1 cellular context compared by ENCODE assay signal in the genomic region with DNA sequence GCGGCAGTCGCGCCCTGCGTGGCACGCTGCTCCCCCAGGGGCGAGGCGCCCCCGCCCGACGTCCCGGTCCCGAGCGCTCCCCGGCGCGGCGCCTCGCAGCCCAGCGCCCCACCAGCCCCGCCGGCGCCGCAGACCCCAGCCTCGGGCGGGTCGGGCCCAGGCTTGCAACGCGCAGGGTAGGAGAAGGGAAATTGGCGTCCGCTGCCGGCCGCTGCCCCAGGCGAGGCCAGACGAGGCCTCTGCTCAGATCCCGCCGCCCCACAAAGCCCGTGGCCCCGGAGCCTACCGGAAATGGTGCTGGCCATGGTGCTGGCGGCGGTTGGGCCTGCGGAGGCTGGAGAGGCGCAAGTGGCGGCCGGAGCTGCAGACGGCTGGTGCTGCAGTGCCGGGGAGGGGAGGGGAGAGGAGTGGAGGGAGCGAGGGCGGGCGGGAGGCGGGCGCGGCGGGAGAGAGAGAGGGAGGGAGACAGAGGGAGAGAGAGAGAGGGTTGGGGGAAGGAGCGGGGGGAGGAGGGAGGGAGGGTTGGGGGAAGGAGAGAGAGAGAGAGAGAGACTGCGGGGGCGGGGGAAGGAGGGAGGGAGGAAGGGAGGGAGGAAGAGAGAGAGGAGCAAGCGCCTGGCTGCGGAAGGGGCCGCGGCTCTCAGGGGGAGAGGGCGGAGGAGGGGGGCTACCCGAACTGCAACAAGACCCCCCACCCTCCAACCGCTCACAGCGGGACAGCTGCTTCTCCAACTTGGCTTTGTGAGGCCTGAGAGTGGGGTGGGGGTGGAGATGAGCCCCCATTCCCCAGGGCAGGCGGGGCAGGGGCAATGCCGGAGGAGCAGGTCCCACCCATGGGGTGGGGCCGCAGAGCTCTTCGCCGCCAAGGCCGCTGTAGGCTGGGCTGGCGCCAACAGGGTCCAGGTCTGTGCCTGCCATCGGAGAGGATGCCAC.
TF ChIP-seq lines count a peak whose summit lies in the region.

A gene (minus strand): TSS at position 384 of the 933 bp plus-strand sequence. CDS start 79 bp downstream, at position 305.

TF ChIP-seq in K562, 482 proteins besides CTCF, POLR2A, EP300 and RAD21 (continued from another document and continues in another):
- TF ChIP-seq, protein P1, sequence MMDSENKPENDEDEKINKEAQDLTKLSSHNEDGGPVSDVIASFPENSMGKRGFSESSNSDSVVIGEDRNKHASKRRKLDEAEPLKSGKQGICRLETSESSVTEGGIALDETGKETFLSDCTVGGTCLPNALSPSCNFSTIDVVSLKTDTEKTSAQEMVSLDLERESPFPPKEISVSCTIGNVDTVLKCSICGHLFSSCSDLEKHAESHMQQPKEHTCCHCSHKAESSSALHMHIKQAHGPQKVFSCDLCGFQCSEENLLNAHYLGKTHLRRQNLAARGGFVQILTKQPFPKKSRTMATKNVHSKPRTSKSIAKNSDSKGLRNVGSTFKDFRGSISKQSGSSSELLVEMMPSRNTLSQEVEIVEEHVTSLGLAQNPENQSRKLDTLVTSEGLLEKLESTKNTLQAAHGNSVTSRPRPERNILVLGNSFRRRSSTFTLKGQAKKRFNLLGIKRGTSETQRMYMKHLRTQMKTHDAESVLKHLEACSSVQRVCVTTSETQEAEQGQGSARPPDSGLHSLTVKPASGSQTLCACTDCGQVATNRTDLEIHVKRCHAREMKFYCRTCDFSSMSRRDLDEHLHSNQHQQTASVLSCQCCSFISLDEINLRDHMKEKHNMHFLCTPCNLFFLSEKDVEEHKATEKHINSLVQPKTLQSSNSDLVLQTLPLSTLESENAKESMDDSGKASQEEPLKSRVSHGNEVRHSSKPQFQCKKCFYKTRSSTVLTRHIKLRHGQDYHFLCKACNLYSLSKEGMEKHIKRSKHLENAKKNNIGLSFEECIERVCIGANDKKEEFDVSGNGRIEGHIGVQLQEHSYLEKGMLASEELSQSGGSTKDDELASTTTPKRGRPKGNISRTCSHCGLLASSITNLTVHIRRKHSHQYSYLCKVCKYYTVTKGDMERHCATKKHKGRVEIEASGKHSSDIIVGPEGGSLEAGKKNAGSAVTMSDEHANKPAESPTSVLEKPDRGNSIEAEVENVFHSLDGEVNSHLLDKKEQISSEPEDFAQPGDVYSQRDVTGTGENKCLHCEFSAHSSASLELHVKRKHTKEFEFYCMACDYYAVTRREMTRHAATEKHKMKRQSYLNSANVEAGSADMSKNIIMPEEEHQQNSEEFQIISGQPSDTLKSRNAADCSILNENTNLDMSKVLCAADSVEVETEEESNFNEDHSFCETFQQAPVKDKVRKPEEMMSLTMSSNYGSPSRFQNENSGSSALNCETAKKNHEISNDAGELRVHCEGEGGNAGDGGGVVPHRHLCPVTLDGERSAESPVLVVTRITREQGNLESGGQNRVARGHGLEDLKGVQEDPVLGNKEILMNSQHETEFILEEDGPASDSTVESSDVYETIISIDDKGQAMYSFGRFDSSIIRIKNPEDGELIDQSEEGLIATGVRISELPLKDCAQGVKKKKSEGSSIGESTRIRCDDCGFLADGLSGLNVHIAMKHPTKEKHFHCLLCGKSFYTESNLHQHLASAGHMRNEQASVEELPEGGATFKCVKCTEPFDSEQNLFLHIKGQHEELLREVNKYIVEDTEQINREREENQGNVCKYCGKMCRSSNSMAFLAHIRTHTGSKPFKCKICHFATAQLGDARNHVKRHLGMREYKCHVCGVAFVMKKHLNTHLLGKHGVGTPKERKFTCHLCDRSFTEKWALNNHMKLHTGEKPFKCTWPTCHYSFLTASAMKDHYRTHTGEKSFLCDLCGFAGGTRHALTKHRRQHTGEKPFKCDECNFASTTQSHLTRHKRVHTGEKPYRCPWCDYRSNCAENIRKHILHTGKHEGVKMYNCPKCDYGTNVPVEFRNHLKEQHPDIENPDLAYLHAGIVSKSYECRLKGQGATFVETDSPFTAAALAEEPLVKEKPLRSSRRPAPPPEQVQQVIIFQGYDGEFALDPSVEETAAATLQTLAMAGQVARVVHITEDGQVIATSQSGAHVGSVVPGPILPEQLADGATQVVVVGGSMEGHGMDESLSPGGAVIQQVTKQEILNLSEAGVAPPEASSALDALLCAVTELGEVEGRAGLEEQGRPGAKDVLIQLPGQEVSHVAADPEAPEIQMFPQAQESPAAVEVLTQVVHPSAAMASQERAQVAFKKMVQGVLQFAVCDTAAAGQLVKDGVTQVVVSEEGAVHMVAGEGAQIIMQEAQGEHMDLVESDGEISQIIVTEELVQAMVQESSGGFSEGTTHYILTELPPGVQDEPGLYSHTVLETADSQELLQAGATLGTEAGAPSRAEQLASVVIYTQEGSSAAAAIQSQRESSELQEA (IDR thresholded peaks at IDR 0.05; ENCODE audit: low read depth): no peak
- TF ChIP-seq, protein P2, sequence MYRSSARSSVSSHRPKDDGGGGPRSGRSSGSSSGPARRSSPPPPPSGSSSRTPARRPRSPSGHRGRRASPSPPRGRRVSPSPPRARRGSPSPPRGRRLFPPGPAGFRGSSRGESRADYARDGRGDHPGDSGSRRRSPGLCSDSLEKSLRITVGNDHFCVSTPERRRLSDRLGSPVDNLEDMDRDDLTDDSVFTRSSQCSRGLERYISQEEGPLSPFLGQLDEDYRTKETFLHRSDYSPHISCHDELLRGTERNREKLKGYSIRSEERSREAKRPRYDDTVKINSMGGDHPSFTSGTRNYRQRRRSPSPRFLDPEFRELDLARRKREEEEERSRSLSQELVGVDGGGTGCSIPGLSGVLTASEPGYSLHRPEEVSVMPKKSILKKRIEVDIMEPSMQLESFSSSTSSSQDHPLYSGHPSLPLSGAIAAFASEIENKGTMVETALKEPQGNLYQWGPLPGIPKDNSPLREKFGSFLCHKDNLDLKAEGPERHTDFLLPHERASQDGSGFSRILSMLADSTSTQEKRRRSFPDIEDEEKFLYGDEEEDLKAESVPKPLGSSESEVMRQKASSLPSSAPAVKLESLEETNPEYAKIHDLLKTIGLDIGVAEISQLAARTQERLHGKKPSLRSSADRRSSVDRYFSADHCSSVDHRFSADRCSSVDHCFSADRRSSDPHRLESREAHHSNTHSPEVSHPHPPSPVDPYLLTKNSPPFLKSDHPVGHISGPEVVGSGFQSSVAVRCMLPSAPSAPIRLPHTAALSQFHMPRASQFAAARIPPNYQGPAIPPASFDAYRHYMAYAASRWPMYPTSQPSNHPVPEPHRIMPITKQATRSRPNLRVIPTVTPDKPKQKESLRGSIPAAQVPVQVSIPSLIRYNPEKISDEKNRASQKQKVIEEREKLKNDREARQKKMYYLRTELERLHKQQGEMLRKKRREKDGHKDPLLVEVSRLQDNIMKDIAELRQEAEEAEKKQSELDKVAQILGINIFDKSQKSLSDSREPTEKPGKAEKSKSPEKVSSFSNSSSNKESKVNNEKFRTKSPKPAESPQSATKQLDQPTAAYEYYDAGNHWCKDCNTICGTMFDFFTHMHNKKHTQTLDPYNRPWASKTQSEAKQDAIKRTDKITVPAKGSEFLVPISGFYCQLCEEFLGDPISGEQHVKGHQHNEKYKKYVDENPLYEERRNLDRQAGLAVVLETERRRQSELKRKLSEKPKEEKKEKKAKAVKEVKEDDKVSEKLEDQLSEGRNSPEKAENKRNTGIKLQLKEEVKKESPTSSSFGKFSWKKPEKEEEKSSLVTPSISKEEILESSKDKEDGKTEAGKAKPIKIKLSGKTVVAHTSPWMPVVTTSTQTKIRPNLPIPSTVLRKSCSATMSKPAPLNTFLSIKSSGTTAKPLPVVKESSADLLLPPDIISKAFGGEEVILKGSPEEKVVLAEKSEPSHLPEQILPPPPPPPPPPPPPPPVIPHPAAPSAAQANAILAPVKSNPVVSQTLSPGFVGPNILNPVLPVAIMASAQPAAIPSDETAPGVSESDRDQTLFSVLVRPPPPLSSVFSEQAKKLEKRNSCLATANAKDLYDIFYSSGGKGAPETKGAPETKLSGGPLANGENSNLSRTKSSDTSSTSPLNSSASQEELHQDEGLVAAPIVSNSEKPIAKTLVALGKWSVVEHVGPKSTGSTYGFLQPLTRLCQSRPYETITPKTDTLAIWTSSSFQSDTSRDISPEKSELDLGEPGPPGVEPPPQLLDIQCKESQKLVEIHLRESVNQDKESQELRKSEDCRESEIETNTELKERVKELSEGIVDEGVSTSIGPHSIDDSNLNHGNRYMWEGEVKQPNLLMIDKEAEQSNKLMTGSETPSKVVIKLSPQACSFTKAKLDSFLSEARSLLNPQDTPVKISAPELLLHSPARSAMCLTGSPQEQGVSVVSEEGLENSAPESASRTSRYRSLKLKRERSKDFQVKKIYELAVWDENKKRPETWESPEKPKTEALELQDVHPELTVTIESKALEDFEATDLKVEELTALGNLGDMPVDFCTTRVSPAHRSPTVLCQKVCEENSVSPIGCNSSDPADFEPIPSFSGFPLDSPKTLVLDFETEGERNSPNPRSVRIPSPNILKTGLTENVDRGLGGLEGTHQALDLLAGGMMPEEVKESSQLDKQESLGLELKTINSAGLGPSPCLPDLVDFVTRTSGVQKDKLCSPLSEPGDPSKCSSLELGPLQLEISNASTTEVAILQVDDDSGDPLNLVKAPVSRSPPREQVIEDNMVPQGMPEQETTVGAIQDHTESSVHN (IDR thresholded peaks at IDR 0.05; ENCODE audit: borderline replicate concordance in 1 of 2, low read depth in 1 of 2): no peak
- TF ChIP-seq ZZZ3 (IDR thresholded peaks at IDR 0.05) (no peak), ILK (tag; IDR thresholded peaks at IDR 0.05; ENCODE audit: borderline replicate concordance, low read depth) (no peak), DDX20 (tag; IDR thresholded peaks at IDR 0.05; ENCODE audit: low read depth) (no peak), ZNF699 (CRISPR knock-in tag; IDR thresholded peaks at IDR 0.05; ENCODE audit: insufficient replicate concordance) (no peak), CBFB (CRISPR knock-in tag; IDR thresholded peaks at IDR 0.05) (no peak; the same call in 1 of the 2 replicates), ILF3 (IDR thresholded peaks at IDR 0.05; ENCODE audit: borderline replicate concordance) (no peak), PCBP2 (IDR thresholded peaks at IDR 0.05; ENCODE audit: low read depth, low read length, poor library complexity, severe bottlenecking) (no peak)
- TF ChIP-seq, protein P3, sequence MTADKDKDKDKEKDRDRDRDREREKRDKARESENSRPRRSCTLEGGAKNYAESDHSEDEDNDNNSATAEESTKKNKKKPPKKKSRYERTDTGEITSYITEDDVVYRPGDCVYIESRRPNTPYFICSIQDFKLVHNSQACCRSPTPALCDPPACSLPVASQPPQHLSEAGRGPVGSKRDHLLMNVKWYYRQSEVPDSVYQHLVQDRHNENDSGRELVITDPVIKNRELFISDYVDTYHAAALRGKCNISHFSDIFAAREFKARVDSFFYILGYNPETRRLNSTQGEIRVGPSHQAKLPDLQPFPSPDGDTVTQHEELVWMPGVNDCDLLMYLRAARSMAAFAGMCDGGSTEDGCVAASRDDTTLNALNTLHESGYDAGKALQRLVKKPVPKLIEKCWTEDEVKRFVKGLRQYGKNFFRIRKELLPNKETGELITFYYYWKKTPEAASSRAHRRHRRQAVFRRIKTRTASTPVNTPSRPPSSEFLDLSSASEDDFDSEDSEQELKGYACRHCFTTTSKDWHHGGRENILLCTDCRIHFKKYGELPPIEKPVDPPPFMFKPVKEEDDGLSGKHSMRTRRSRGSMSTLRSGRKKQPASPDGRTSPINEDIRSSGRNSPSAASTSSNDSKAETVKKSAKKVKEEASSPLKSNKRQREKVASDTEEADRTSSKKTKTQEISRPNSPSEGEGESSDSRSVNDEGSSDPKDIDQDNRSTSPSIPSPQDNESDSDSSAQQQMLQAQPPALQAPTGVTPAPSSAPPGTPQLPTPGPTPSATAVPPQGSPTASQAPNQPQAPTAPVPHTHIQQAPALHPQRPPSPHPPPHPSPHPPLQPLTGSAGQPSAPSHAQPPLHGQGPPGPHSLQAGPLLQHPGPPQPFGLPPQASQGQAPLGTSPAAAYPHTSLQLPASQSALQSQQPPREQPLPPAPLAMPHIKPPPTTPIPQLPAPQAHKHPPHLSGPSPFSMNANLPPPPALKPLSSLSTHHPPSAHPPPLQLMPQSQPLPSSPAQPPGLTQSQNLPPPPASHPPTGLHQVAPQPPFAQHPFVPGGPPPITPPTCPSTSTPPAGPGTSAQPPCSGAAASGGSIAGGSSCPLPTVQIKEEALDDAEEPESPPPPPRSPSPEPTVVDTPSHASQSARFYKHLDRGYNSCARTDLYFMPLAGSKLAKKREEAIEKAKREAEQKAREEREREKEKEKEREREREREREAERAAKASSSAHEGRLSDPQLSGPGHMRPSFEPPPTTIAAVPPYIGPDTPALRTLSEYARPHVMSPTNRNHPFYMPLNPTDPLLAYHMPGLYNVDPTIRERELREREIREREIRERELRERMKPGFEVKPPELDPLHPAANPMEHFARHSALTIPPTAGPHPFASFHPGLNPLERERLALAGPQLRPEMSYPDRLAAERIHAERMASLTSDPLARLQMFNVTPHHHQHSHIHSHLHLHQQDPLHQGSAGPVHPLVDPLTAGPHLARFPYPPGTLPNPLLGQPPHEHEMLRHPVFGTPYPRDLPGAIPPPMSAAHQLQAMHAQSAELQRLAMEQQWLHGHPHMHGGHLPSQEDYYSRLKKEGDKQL (CRISPR knock-in tag; IDR thresholded peaks at IDR 0.05; ENCODE audit: borderline replicate concordance): peak; percentile 95; the same call in 1 of the 2 replicates
- TF ChIP-seq, protein P4, sequence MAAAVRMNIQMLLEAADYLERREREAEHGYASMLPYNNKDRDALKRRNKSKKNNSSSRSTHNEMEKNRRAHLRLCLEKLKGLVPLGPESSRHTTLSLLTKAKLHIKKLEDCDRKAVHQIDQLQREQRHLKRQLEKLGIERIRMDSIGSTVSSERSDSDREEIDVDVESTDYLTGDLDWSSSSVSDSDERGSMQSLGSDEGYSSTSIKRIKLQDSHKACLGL (CRISPR knock-in tag; IDR thresholded peaks at IDR 0.05; ENCODE audit: borderline replicate concordance, poor library complexity, severe bottlenecking): no peak
- TF ChIP-seq, protein P5, sequence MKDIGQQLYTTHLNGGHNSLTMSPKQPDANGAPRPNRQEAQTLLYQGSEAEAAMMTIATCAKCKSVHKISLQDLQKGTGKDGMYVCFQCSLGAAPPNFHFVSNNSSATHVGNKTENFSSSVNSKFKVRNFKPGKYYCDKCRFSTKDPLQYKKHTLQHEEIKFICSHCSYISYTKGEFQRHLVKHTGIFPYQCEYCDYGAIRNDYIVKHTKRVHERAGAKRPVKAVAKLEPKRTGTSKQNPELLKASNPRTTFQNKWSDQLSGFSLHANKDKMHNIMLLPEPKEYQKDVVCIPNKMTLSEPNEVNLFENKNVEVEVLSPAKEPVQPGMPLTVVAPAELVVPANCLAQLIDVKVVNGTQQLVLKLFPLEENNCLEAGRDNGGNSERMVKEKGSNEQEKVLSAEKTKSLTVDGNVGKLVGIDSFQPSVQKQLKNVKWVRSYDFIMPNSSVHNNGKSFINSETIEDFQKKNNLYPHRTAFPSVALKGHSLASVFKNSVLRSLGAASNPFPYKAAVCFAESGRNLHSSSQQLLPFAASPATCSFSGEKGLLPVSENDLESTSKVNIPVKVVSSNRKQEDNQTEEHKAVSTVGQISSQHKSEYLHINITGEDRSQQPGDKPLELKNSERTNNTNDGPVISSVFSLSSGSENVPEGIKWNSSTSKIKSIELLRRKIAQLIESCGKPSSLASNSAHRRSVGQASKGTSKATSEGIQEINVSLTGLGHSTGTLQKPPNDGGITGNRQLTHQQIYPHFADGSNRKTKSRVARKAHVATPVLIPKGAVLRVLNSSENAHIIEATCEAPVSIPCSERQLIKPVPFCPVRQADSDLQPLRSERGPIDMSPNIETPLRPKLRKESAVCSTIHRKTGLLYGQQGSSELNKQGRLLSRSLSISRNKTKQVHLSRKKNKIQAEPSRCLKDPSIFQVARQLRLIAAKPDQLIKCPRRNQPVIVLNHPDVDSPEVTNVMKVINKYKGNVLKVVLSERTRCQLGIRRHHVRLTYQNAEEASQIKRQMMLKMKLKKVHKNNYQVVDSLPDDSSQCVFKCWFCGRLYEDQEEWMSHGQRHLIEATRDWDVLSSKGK (CRISPR knock-in tag; IDR thresholded peaks at IDR 0.05): no peak
- TF ChIP-seq, protein P6, sequence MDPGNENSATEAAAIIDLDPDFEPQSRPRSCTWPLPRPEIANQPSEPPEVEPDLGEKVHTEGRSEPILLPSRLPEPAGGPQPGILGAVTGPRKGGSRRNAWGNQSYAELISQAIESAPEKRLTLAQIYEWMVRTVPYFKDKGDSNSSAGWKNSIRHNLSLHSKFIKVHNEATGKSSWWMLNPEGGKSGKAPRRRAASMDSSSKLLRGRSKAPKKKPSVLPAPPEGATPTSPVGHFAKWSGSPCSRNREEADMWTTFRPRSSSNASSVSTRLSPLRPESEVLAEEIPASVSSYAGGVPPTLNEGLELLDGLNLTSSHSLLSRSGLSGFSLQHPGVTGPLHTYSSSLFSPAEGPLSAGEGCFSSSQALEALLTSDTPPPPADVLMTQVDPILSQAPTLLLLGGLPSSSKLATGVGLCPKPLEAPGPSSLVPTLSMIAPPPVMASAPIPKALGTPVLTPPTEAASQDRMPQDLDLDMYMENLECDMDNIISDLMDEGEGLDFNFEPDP (CRISPR knock-in tag; IDR thresholded peaks at IDR 0.05): no peak
